Comparison of ENCODE assay signal across 8 cellular contexts in the genomic region with DNA sequence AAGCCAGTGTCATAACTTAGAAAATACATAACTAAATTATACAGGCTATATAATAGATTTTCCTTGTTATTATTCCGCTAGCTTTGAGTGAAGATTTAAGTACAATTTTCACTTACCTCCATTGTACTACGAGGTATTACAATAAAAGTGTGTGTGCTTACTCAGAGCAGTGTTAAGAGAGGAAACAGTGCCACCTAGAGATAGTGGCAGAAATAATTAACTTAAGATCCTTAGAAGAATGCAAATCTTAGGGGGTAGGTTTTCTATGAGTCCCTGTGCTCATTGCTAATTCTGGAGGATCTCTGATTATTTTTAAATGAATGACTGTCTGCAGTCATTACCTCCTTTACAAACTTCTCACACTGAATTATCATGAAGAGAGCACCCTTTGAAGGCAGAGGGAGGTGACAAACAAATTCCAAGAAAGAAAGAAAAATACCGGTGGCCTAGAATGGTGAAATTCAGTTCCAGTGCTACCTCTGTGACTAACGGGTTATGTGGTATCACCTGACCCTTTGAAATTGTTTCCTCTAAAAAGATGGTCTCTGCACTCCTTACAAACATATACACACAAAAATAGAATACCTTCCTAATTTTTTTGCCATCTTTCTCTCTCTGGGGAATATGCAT.
DNase-seq lines count a peak whose midpoint lies in the region; ATAC-seq and TF ChIP-seq lines count a peak whose summit lies in the region.

No MANE protein-coding gene starts in this region.

- no peaks in the 10 kb centered on the region for H3K36me3 Mint-ChIP-seq in activated naive CD4-positive, alpha-beta T cell treated with anti-CD3 and anti-CD28 coated beads for 36 hours (ENCODE audit: low read depth)

- 30 to 43% (median 38%) methylated on average over 4 of the region's 4 CpGs for WGBS in stomach, 5 donors

- H3K4me3 ChIP-seq in stomach, result no peak overlapping the region

- peak; percentile 46 for ATAC-seq in GM18508 (IDR thresholded peaks at IDR 0.05; ENCODE audit: insufficient read depth, unreplicated experiment)
- ATAC-seq in HG03378 (IDR thresholded peaks at IDR 0.05; ENCODE audit: unreplicated experiment), result peak; percentile 77

- TF ChIP-seq CTCF in RWPE1 (conservative IDR thresholded peaks at IDR 0.05; ENCODE audit: low read depth) (peak; percentile 51), stomach (IDR thresholded peaks at IDR 0.05) (peak in 1 of 7 experiments; percentile 11)

- no peak for TF ChIP-seq POLR2A in stomach (IDR thresholded peaks at IDR 0.05)

- no peaks in the 10 kb centered on the region for H3K4me1 Mint-ChIP-seq in activated naive CD4-positive, alpha-beta T cell treated with anti-CD3 and anti-CD28 coated beads for 36 hours (ENCODE audit: low read depth)

- H3K9me3 Mint-ChIP-seq in activated naive CD4-positive, alpha-beta T cell treated with anti-CD3 and anti-CD28 coated beads for 36 hours, result no peaks in the 10 kb centered on the region

- no peaks in the 10 kb centered on the region for H3K4me1 ChIP-seq in stomach

- no peak overlapping the region for H3K4me3 Mint-ChIP-seq in activated naive CD4-positive, alpha-beta T cell treated with anti-CD3 and anti-CD28 coated beads for 36 hours

- H3K27me3 ChIP-seq in stomach, result no peaks in the 10 kb centered on the region

- DNase-seq in A172 (ENCODE audit: low spot score) (peak; percentile 11), RWPE1 (ENCODE audit: low spot score) (peak; percentile 12), iPS-NIHi7 (ENCODE audit: extremely low spot score) (peak; percentile 64), substantia nigra (lab: John Stamatoyannopoulos, UW) (no peak), stomach (no peak)
- no peak for DNase-seq in activated naive CD4-positive, alpha-beta T cell treated with anti-CD3 and anti-CD28 coated beads for 36 hours

- CTCF ChIA-PET in RWPE1 (lab: Yijun Ruan, JAX), result no interaction called here
- CTCF ChIA-PET in activated naive CD4-positive, alpha-beta T cell treated with anti-CD3 and anti-CD28 coated beads for 36 hours (lab: Charles Lee), result no interaction called here

- no peaks in the 10 kb centered on the region for H3K36me3 ChIP-seq in stomach

- POLR2A ChIA-PET in RWPE1 (lab: Yijun Ruan, JAX; ENCODE audit: low non-redundant PET), result no interaction called here

- intact Hi-C loops in activated naive CD4-positive, alpha-beta T cell treated with anti-CD3 and anti-CD28 coated beads for 36 hours (cut with micrococcal nuclease), result loop anchor here (1.0 to 2.0 kb wide), 2 partner anchors 1111 to 1178 kb away; no protein-coding TSS in a partner anchor
- intact Hi-C loops in stomach (cut with DNase I; ENCODE audit: low total_unique reads), result no loop called here

- H3K27ac ChIP-seq in RWPE1 (no peak overlapping the region), substantia nigra (ENCODE audit: low read depth, low read length, poor library complexity, severe bottlenecking) (no peak overlapping the region), stomach (no peak overlapping the region)

- no peaks in the 10 kb centered on the region for H3K27me3 Mint-ChIP-seq in activated naive CD4-positive, alpha-beta T cell treated with anti-CD3 and anti-CD28 coated beads for 36 hours (ENCODE audit: low read depth)

- TF ChIP-seq EP300 in stomach (IDR thresholded peaks at IDR 0.05), result no peak

- H3K9me3 ChIP-seq in stomach, result no peaks in the 10 kb centered on the region

- no peak overlapping the region for H3K27ac Mint-ChIP-seq in activated naive CD4-positive, alpha-beta T cell treated with anti-CD3 and anti-CD28 coated beads for 36 hours

Comparison
In these comparisons a context has a peak if more than half of its experiments do, and no peak if none do; other contexts are left out.
1. DNase-seq: peak in A172 (single experiment), RWPE1 (single experiment) and iPS-NIHi7 (single experiment); none in activated naive CD4-positive, alpha-beta T cell treated with anti-CD3 and anti-CD28 coated beads for 36 hours (single experiment), substantia nigra (0 of 49) and stomach (single experiment).